10 cellular contexts compared by ENCODE assay signal in genomic region chr6:48102476-48103195, GRCh38. TPM values are rescaled to one million over a fixed set of nuclear protein-coding genes. Genes with fewer than 3 reads are reported as not detected.
"Had no signal": no experiment of that assay in that cellular context is flagged by ENCODE, and none has a peak within 500 bp of the region (broad histone marks: within the 10 kb centered on the region; RNA-seq: fewer than 3 reads in every experiment).

No MANE protein-coding gene starts in this region.

RNA-seq across cellular contexts. Expression of gene PTCHD4, which starts 8.4 kb away (rescaled TPM):
- total RNA-seq: activated CD4-positive, alpha-beta memory T cell treated with anti-CD3 and anti-CD28 coated beads, Interleukin-2, amount 10 ng/mL, durations not matched to agents 7 days and 5 days; activated CD4-positive, alpha-beta T cell treated with anti-CD3 and anti-CD28 coated beads for 36 hours; activated CD4-positive, alpha-beta T cell treated with anti-CD3 and anti-CD28 coated beads, Interleukin-2, amount 10 ng/mL, durations not matched to agents 7 days and 5 days; activated CD8-positive, alpha-beta memory T cell treated with anti-CD3 and anti-CD28 coated beads, Interleukin-2, amount 10 ng/mL, durations not matched to agents 7 days and 5 days; activated CD8-positive, alpha-beta T cell treated with anti-CD3 and anti-CD28 coated beads, Interleukin-2, amount 10 ng/mL, durations not matched to agents 7 days and 5 days; activated naive CD8-positive, alpha-beta T cell treated with anti-CD3 and anti-CD28 coated beads, Interleukin-2, amount 10 ng/mL, durations not matched to agents 7 days and 5 days; activated T-helper 2 cell treated with anti-CD3 and anti-CD28 coated beads, Interferon-gamma antibody, Interleukin-2, Interleukin-4, amounts not matched to agents 10 μg/mL and 5 μg/mL and 100 μg/mL, durations not matched to agents 14 hours and 24 hours and 36 hours; T-helper 1 cell treated with Interleukin-12 subunit alpha and Interleukin-12 subunit beta and Interleukin-4 antibody, amounts not matched to agents 30 ng/mL and 1 ng/mL, for 36 hours; T-helper 17 cell; T-helper 2 cell treated with Interferon-gamma antibody and Interleukin-4, amounts not matched to agents 100 ng/mL and 5 ng/mL, for 36 hours had no signal
